8 cellular contexts compared by ENCODE assay signal in the genomic region with DNA sequence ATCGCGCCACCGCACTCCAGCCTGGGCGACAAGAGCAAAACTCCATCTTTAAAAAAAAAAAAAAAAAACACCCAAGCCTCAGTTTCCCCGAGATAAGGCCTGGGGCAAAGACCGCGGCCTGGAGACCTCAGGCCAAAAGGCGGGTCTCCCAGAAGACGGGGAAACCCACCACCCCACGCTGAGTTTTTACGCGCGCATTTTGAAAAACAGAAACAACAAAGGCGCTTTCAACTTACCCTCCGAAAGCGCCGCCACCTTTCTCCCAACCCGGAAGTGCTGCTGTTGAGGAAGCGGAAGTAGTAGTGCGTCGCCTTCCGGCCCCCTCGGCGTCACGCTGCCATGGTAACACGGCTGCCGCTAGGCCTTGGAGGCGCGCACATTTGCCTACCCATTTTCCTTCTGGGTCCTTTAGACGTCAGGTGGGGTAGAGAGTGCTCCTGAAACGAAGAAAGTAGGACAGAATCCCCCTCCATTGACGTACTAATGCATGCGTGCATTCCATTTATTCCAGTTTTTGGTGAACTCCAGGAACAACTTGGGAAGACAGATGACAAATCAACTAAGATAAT. TPM values are rescaled to one million over a fixed set of nuclear protein-coding genes. Genes with fewer than 3 reads are reported as not detected.
DNase-seq lines count a peak whose midpoint lies in the region; ATAC-seq and TF ChIP-seq lines count a peak whose summit lies in the region.

A gene with protein sequence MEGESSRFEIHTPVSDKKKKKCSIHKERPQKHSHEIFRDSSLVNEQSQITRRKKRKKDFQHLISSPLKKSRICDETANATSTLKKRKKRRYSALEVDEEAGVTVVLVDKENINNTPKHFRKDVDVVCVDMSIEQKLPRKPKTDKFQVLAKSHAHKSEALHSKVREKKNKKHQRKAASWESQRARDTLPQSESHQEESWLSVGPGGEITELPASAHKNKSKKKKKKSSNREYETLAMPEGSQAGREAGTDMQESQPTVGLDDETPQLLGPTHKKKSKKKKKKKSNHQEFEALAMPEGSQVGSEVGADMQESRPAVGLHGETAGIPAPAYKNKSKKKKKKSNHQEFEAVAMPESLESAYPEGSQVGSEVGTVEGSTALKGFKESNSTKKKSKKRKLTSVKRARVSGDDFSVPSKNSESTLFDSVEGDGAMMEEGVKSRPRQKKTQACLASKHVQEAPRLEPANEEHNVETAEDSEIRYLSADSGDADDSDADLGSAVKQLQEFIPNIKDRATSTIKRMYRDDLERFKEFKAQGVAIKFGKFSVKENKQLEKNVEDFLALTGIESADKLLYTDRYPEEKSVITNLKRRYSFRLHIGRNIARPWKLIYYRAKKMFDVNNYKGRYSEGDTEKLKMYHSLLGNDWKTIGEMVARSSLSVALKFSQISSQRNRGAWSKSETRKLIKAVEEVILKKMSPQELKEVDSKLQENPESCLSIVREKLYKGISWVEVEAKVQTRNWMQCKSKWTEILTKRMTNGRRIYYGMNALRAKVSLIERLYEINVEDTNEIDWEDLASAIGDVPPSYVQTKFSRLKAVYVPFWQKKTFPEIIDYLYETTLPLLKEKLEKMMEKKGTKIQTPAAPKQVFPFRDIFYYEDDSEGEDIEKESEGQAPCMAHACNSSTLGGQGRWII (minus strand): TSS at position 287 of the 569 bp plus-strand sequence. CDS start 4,019 bp downstream, outside the sequence.

- peak in 1 of 2 donors; percentile 40 for TF ChIP-seq POLR2A in heart left ventricle (IDR thresholded peaks at IDR 0.05)
- TF ChIP-seq POLR2A in tibial nerve (IDR thresholded peaks at IDR 0.05) = no peak

- no peaks in the 10 kb centered on the region for H3K9me3 Mint-ChIP-seq in activated naive CD8-positive, alpha-beta T cell treated with anti-CD3 and anti-CD28 coated beads, Interleukin-2, amount 50 U/mL, for 24 hours

- peak within 1 kb of the TSS; percentile 37 to 91 (median 74) for H3K27ac ChIP-seq in heart left ventricle
- peak within 1 kb of the TSS in 1 of 4 donors; percentile 50 for H3K27ac ChIP-seq in tibial nerve

- H3K27ac Mint-ChIP-seq in activated naive CD8-positive, alpha-beta T cell treated with anti-CD3 and anti-CD28 coated beads, Interleukin-2, amount 50 U/mL, for 24 hours = peak within 1 kb of the TSS; percentile 93

- peak; percentile 74 for ATAC-seq in HG02852 (IDR thresholded peaks at IDR 0.05; ENCODE audit: unreplicated experiment)
- peak; percentile 81 for ATAC-seq in activated naive CD8-positive, alpha-beta T cell treated with anti-CD3 and anti-CD28 coated beads, Interleukin-2, amount 50 U/mL, for 24 hours
- peak; percentile 74 to 83 (median 77) for ATAC-seq in heart left ventricle

- TF ChIP-seq CTCF in GM12865 (IDR thresholded peaks at IDR 0.05; ENCODE audit: insufficient read depth, low read depth, low read length, missing control alignments) (no peak), heart left ventricle (IDR thresholded peaks at IDR 0.05) (no peak), tibial nerve (IDR thresholded peaks at IDR 0.05) (no peak)

- peaks cover 12% of the 10 kb centered on the region for H3K27me3 Mint-ChIP-seq in activated naive CD8-positive, alpha-beta T cell treated with anti-CD3 and anti-CD28 coated beads, Interleukin-2, amount 50 U/mL, for 24 hours

- DNase-seq in GM12865 (ENCODE audit: low read depth) (peak; percentile 96), NCI-H146 (lab: John Stamatoyannopoulos, UW) (peak; percentile 80), T follicular helper cell (ENCODE audit: low read depth) (peak; percentile 94), heart left ventricle (peak; percentile 91 to 95 (median 94)), pons (ENCODE audit: low spot score) (peak; percentile 89), tibial nerve (ENCODE audit: low spot score in 2 of 2) (peak; percentile 67 to 79)
- peak; percentile 93 for DNase-seq in activated naive CD8-positive, alpha-beta T cell treated with anti-CD3 and anti-CD28 coated beads, Interleukin-2, amount 50 U/mL, for 24 hours

- 1 to 2% (median 1%) methylated on average over 33 of the region's 33 CpGs for whole genome bisulfite sequencing in heart left ventricle, 4 donors
- 0 to 1% methylated on average over 30 to 33 of the region's 33 CpGs for WGBS in tibial nerve, 2 donors

- peak within 1 kb of the TSS; percentile 79 for H3K4me3 Mint-ChIP-seq in activated naive CD8-positive, alpha-beta T cell treated with anti-CD3 and anti-CD28 coated beads, Interleukin-2, amount 50 U/mL, for 24 hours

- peaks cover 64% of the 10 kb centered on the region for H3K4me1 Mint-ChIP-seq in activated naive CD8-positive, alpha-beta T cell treated with anti-CD3 and anti-CD28 coated beads, Interleukin-2, amount 50 U/mL, for 24 hours

- peaks cover 37% of the 10 kb centered on the region for H3K36me3 Mint-ChIP-seq in activated naive CD8-positive, alpha-beta T cell treated with anti-CD3 and anti-CD28 coated beads, Interleukin-2, amount 50 U/mL, for 24 hours (ENCODE audit: low read depth)

- H3K4me3 ChIP-seq in GM12865 (ENCODE audit: low read depth, low read length) = peak within 1 kb of the TSS; percentile 92
- H3K4me3 ChIP-seq in heart left ventricle = peak within 1 kb of the TSS; percentile 49 to 99 (median 80)
- H3K4me3 ChIP-seq in tibial nerve = peak within 1 kb of the TSS; percentile 58 to 79 (median 68)

- H3K36me3 ChIP-seq in heart left ventricle (peaks cover 0 to 22% (median 15%) of the 10 kb centered on the region in 9 donors), tibial nerve (peaks cover 0 to 20% (median 0%) of the 10 kb centered on the region in 3 donors)

- peaks cover 0 to 72% (median 44%) of the 10 kb centered on the region in 12 donors for H3K4me1 ChIP-seq in heart left ventricle
- peaks cover 0 to 52% (median 25%) of the 10 kb centered on the region in 4 donors for H3K4me1 ChIP-seq in tibial nerve

- H3K9me3 ChIP-seq in heart left ventricle (no peaks in the 10 kb centered on the region), tibial nerve (no peaks in the 10 kb centered on the region)

- H3K27me3 ChIP-seq in heart left ventricle (peaks cover 0 to 27% (median 13%) of the 10 kb centered on the region in 9 donors), tibial nerve (peaks cover 0 to 27% of the 10 kb centered on the region in 2 donors)

- TF ChIP-seq EP300 in tibial nerve (IDR thresholded peaks at IDR 0.05) = peak; percentile 65 to 74

- intact Hi-C loops in heart left ventricle (cut with DNase I) = loop anchor here in 2 of 10 donors (2.0 to 10.0 kb wide), 2 partner anchors 44 to 52 kb away; a partner anchor contains a TSS

RNA-seq across cellular contexts. Expression of the gene that starts here (rescaled TPM):
- total RNA-seq in heart left ventricle (10 to 100 TPM; 13.0 to 20.3 (median 16.5) TPM), tibial nerve (10 to 100 TPM in 3 of 4 donors, 1 to 10 TPM in 1; 9.6 to 30.4 (median 12.0) TPM)
- 10 to 100 TPM; 20.5 to 25.2 TPM for polyA plus RNA-seq in heart left ventricle
